ENCODE assay signal across 1 cellular context in genomic region chr12:27382126-27382795, GRCh38.
TF ChIP-seq lines count a peak whose summit lies in the region.

No MANE protein-coding gene starts in this region.

TF ChIP-seq in H1, 55 proteins besides CTCF, POLR2A, EP300 and RAD21 (continued from another document):
- no peak for TF ChIP-seq CHD7 (IDR thresholded peaks at IDR 0.05; ENCODE audit: insufficient replicate concordance, low read length)
- TF ChIP-seq SIN3A (conservative IDR thresholded peaks at IDR 0.05 in 1 of 2, IDR thresholded peaks at IDR 0.05 in 1 of 2; ENCODE audit: low read depth in 1 of 2, low read length in 2 of 2) = no peak
- TF ChIP-seq ATF3 (IDR thresholded peaks at IDR 0.05; ENCODE audit: insufficient read depth, low read depth, low read length) = no peak
- TF ChIP-seq ATF2 (IDR thresholded peaks at IDR 0.05; ENCODE audit: low read length) = no peak
